8 cellular contexts compared by ENCODE assay signal in genomic region chr22:24244144-24244787, GRCh38. TPM values are rescaled to one million over a fixed set of nuclear protein-coding genes. Genes with fewer than 3 reads are reported as not detected.
DNase-seq lines count a peak whose midpoint lies in the region; ATAC-seq and TF ChIP-seq lines count a peak whose summit lies in the region.

No MANE protein-coding gene starts in this region.

- H3K27ac Mint-ChIP-seq in progenitor cell of endocrine pancreas: peak overlapping the region; percentile 86

- no peaks in the 10 kb centered on the region for H3K9me3 Mint-ChIP-seq in progenitor cell of endocrine pancreas (ENCODE audit: low read depth)

- H3K27me3 ChIP-seq in RWPE2 (ENCODE audit: insufficient read depth, poor library complexity, severe bottlenecking): no peaks in the 10 kb centered on the region
- H3K27me3 ChIP-seq in fibroblast of lung (ENCODE audit: control insufficient read depth, insufficient read depth, low read length): no peaks in the 10 kb centered on the region

- H3K36me3 ChIP-seq in RWPE2 (ENCODE audit: low read depth): no peaks in the 10 kb centered on the region
- H3K36me3 ChIP-seq in fibroblast of lung (ENCODE audit: control insufficient read depth, insufficient read depth, low read length): no peaks in the 10 kb centered on the region

- H4K20me1 ChIP-seq in fibroblast of lung (ENCODE audit: control insufficient read depth, extremely low read depth, insufficient read depth, low read length): no peaks in the 10 kb centered on the region

- no peak for TF ChIP-seq CTCF in RWPE2 (IDR thresholded peaks at IDR 0.05; ENCODE audit: poor library complexity, severe bottlenecking)
- TF ChIP-seq CTCF in fibroblast of lung (conservative IDR thresholded peaks at IDR 0.05 in 1 of 2, IDR thresholded peaks at IDR 0.05 in 1 of 2; ENCODE audit: low read depth in 1 of 2, low read length in 2 of 2): no peak
- TF ChIP-seq CTCF in progenitor cell of endocrine pancreas (IDR thresholded peaks at IDR 0.05; ENCODE audit: unreplicated experiment): no peak

- H3K9me3 ChIP-seq in RWPE2 (ENCODE audit: severe bottlenecking) (no peaks in the 10 kb centered on the region), fibroblast of lung (ENCODE audit: control insufficient read depth, insufficient read depth, low read depth, low read length) (no peaks in the 10 kb centered on the region)

- H3K27ac ChIP-seq in RWPE2 (ENCODE audit: poor library complexity, severe bottlenecking): peak overlapping the region; percentile 26
- H3K27ac ChIP-seq in fibroblast of lung (ENCODE audit: insufficient read depth, low read length): peak overlapping the region; percentile 27

- ATAC-seq in RWPE2 (ENCODE audit: low read depth): no peak
- no peak for ATAC-seq in HG03469 (IDR thresholded peaks at IDR 0.05; ENCODE audit: unreplicated experiment)

- H3K79me2 ChIP-seq in fibroblast of lung (ENCODE audit: control insufficient read depth, insufficient read depth, low read length): no peaks in the 10 kb centered on the region

- DNase-seq in DMS 273 (lab: John Stamatoyannopoulos, UW; ENCODE audit: unreplicated experiment) (peak; percentile 52), RWPE2 (ENCODE audit: low spot score) (peak; percentile 45), fibroblast of lung (ENCODE audit: low read depth in 2 of 2) (peak; percentile 61 to 76), progenitor cell of endocrine pancreas (ENCODE audit: low spot score, unreplicated experiment) (no peak), NCI-H774 (lab: John Stamatoyannopoulos, UW) (no peak), cerebellar nuclear complex (lab: John Stamatoyannopoulos, UW) (no peak), A172 (ENCODE audit: low spot score) (no peak)

- no peaks in the 10 kb centered on the region for H3K36me3 Mint-ChIP-seq in progenitor cell of endocrine pancreas (ENCODE audit: insufficient read depth)

- no peak overlapping the region for H3K4me2 ChIP-seq in fibroblast of lung (ENCODE audit: extremely low read depth, insufficient read depth, low read length)

- H3K4me1 ChIP-seq in RWPE2 (ENCODE audit: insufficient read depth, poor library complexity, severe bottlenecking) (peaks cover 7% of the 10 kb centered on the region), fibroblast of lung (ENCODE audit: control insufficient read depth, extremely low read depth, insufficient read depth, low read length) (peaks cover 26% of the 10 kb centered on the region)

- H3K4me3 ChIP-seq in RWPE2 (ENCODE audit: severe bottlenecking): no peak overlapping the region
- no peak overlapping the region for H3K4me3 ChIP-seq in fibroblast of lung (replicated peaks in 1 of 4; ENCODE audit: control extremely low read depth in 1 of 4, insufficient read depth in 1 of 4, low read depth in 3 of 4, low read length in 4 of 4)

- no peak overlapping the region for H3K9ac ChIP-seq in fibroblast of lung (ENCODE audit: insufficient read depth, low read length)

- no peak overlapping the region for H3K4me3 Mint-ChIP-seq in progenitor cell of endocrine pancreas (ENCODE audit: low read depth)

- no peak overlapping the region for H2AFZ ChIP-seq in fibroblast of lung (ENCODE audit: low read length)

- H3K4me1 Mint-ChIP-seq in progenitor cell of endocrine pancreas (ENCODE audit: low read depth): no peaks in the 10 kb centered on the region

- H3K27me3 Mint-ChIP-seq in progenitor cell of endocrine pancreas: no peaks in the 10 kb centered on the region

RNA-seq across cellular contexts. Expression of gene GGT5, which starts 0.6 kb away (rescaled TPM):
- total RNA-seq in fibroblast of lung (under 0.01 and 0.51 TPM in 2 replicates), progenitor cell of endocrine pancreas (not detected in 2 replicates)
- 2.0 and 9.1 TPM in 2 replicates for polyA plus RNA-seq in fibroblast of lung
- polyA plus RNA-seq in fibroblast of lung (2012): 0.99 and 7.3 TPM in 2 replicates
- polyA minus RNA-seq in fibroblast of lung (ENCODE audit: low replicate concordance): 7.0 and 92.0 TPM in 2 replicates
- total RNA-seq in A172 (2014; rRNA removed; shearing (Covaris generic)): not detected in 2 replicates

RNA-seq across cellular contexts. Expression of gene SPECC1L, which starts 26.4 kb away (rescaled TPM):
- total RNA-seq in fibroblast of lung (43.4 and 46.2 TPM in 2 replicates), progenitor cell of endocrine pancreas (87.7 and 96.9 TPM in 2 replicates)
- polyA plus RNA-seq in fibroblast of lung: 28.4 and 40.3 TPM in 2 replicates
- 22.6 and 33.8 TPM in 2 replicates for polyA plus RNA-seq in fibroblast of lung (2012)
- polyA minus RNA-seq in fibroblast of lung (ENCODE audit: low replicate concordance): 31.4 and 33.3 TPM in 2 replicates
- total RNA-seq in A172 (2014; rRNA removed; shearing (Covaris generic)): 14.0 and 19.3 TPM in 2 replicates

Comparison
In these comparisons a context has a peak if more than half of its experiments do, and no peak if none do; other contexts are left out.
1. DNase-seq: peak in DMS 273 (single experiment), RWPE2 (single experiment) and fibroblast of lung (2 of 2); none in progenitor cell of endocrine pancreas (single experiment), NCI-H774 (single experiment), cerebellar nuclear complex (0 of 2) and A172 (single experiment).